20 cellular contexts compared by ENCODE assay signal in genomic region chr2:235698504-235698903, GRCh38.
DNase-seq lines count a peak whose midpoint lies in the region; ATAC-seq and TF ChIP-seq lines count a peak whose summit lies in the region.
"Had no signal": no experiment of that assay in that cellular context is flagged by ENCODE, and none has a peak within 500 bp of the region (broad histone marks: within the 10 kb centered on the region; RNA-seq: fewer than 3 reads in every experiment).

No MANE protein-coding gene starts in this region.

- H3K27ac ChIP-seq in angular gyrus (ENCODE audit: low read depth, low read length) (peak overlapping the region; percentile 65), dorsolateral prefrontal cortex (peak overlapping the region in 49 of 59 donors; percentile 5 to 83 (median 66))
- H3K27ac ChIP-seq: 22Rv1, GM23248 had no signal

- no peak for TF ChIP-seq CTCF in natural killer cell (IDR thresholded peaks at IDR 0.05)
- TF ChIP-seq CTCF in dorsolateral prefrontal cortex (IDR thresholded peaks at IDR 0.05 in 54 of 56, conservative IDR thresholded peaks at IDR 0.05 in 2 of 56; ENCODE audit: low read depth in 1 of 56, partially characterized antibody in 56 of 56) = no peak

- DNase-seq in natural killer cell (no peak), dorsolateral prefrontal cortex (peak in 2 of 10 donors; percentile 54 to 60), superior temporal gyrus (ENCODE audit: extremely low spot score) (peak; percentile 63), NCI-H82 treated with DMSO at 0.1 percent for 48 hours (lab: John Stamatoyannopoulos, UW; ENCODE audit: unreplicated experiment) (no peak), NCI-H146 treated with DMSO at 0.1 percent for 48 hours (lab: John Stamatoyannopoulos, UW; ENCODE audit: unreplicated experiment) (no peak), C1 segment of cervical spinal cord (lab: John Stamatoyannopoulos, UW) (no peak)
- no peak for DNase-seq in natural killer cell treated with Interleukin-12 subunit alpha and Interleukin-12 subunit beta and Interleukin-15 and Interleukin-18, amount 100 ng/mL, for 72 hours (ENCODE audit: low spot score)
- DNase-seq: Calu3; CD4-positive, alpha-beta T cell; CD8-positive, alpha-beta memory T cell; COR-L47; DMS53; DND-41; GM23248; H7; HCEC 1CT had no signal

- intact Hi-C loops in natural killer cell (cut with micrococcal nuclease) = no loop called here
- intact Hi-C loops in dorsolateral prefrontal cortex (cut with DNase I) = no loop called here

- H3K27me3 ChIP-seq in dorsolateral prefrontal cortex = no peaks in the 10 kb centered on the region

- H3K4me3 Mint-ChIP-seq in natural killer cell = no peak overlapping the region
- no peak overlapping the region for H3K4me3 Mint-ChIP-seq in natural killer cell treated with Interleukin-12 subunit alpha and Interleukin-12 subunit beta and Interleukin-15 and Interleukin-18, amount 100 ng/mL, for 72 hours
- H3K4me3 Mint-ChIP-seq: B cell; CD14-positive monocyte; CD4-positive, alpha-beta T cell; CD8-positive, alpha-beta memory T cell had no signal

- ATAC-seq in natural killer cell = no peak
- no peak for ATAC-seq in natural killer cell treated with Interleukin-12 subunit alpha and Interleukin-12 subunit beta and Interleukin-15 and Interleukin-18, amount 100 ng/mL, for 72 hours

- peaks cover 36 to 41% of the 10 kb centered on the region in 2 donors for H3K4me1 Mint-ChIP-seq in natural killer cell
- H3K4me1 Mint-ChIP-seq in natural killer cell treated with Interleukin-12 subunit alpha and Interleukin-12 subunit beta and Interleukin-15 and Interleukin-18, amount 100 ng/mL, for 72 hours (ENCODE audit: low read depth in 2 of 2) = peaks cover 8 to 20% of the 10 kb centered on the region in 2 donors
- H3K4me1 Mint-ChIP-seq: B cell, CD14-positive monocyte had no signal

- H3K27ac Mint-ChIP-seq in natural killer cell = peak overlapping the region; percentile 16 to 45
- H3K27ac Mint-ChIP-seq in natural killer cell treated with Interleukin-12 subunit alpha and Interleukin-12 subunit beta and Interleukin-15 and Interleukin-18, amount 100 ng/mL, for 72 hours = no peak overlapping the region
- H3K27ac Mint-ChIP-seq: B cell; CD14-positive monocyte; CD4-positive, alpha-beta T cell had no signal

- H3K4me3 ChIP-seq in dorsolateral prefrontal cortex = no peak overlapping the region
- H3K4me3 ChIP-seq: GM23248 had no signal

- H3K27me3 Mint-ChIP-seq in natural killer cell (ENCODE audit: low read depth in 2 of 2) = no peaks in the 10 kb centered on the region
- no peaks in the 10 kb centered on the region for H3K27me3 Mint-ChIP-seq in natural killer cell treated with Interleukin-12 subunit alpha and Interleukin-12 subunit beta and Interleukin-15 and Interleukin-18, amount 100 ng/mL, for 72 hours

- H3K9me3 Mint-ChIP-seq in natural killer cell = no peaks in the 10 kb centered on the region
- no peaks in the 10 kb centered on the region for H3K9me3 Mint-ChIP-seq in natural killer cell treated with Interleukin-12 subunit alpha and Interleukin-12 subunit beta and Interleukin-15 and Interleukin-18, amount 100 ng/mL, for 72 hours
- H3K9me3 Mint-ChIP-seq: CD4-positive, alpha-beta T cell; CD8-positive, alpha-beta memory T cell had no signal

- no peaks in the 10 kb centered on the region for H3K36me3 Mint-ChIP-seq in natural killer cell
- no peaks in the 10 kb centered on the region for H3K36me3 Mint-ChIP-seq in natural killer cell treated with Interleukin-12 subunit alpha and Interleukin-12 subunit beta and Interleukin-15 and Interleukin-18, amount 100 ng/mL, for 72 hours
- H3K36me3 Mint-ChIP-seq: CD14-positive monocyte; CD8-positive, alpha-beta memory T cell had no signal

Comparison
In these comparisons a context has a peak if more than half of its experiments do, and no peak if none do; other contexts are left out.
1. H3K27ac Mint-ChIP-seq: peak in natural killer cell (2 of 2); none in natural killer cell treated with Interleukin-12 subunit alpha and Interleukin-12 subunit beta and Interleukin-15 and Interleukin-18, amount 100 ng/mL, for 72 hours (0 of 2).